25 cellular contexts compared by ENCODE assay signal in genomic region chr1:200369706-200370105, GRCh38. TPM values are rescaled to one million over a fixed set of nuclear protein-coding genes. Genes with fewer than 3 reads are reported as not detected.
A peak's percentile ranks its signal among the peaks of the same experiment; 100 is the strongest.
DNase-seq lines count a peak whose midpoint lies in the region; ATAC-seq, FAIRE-seq and TF ChIP-seq lines count a peak whose summit lies in the region.
"Had no signal": no experiment of that assay in that cellular context is flagged by ENCODE, and none has a peak within 500 bp of the region (broad histone marks: within the 10 kb centered on the region; RNA-seq: fewer than 3 reads in every experiment).

No MANE protein-coding gene starts in this region.

- peak overlapping the region; percentile 52 for H3K4ac ChIP-seq in mesendoderm (ENCODE audit: low read depth, low read length)

- peaks cover 64% of the 10 kb centered on the region for H3K4me1 Mint-ChIP-seq in astrocyte (ENCODE audit: low read depth, unreplicated experiment)
- no peaks in the 10 kb centered on the region for H3K4me1 Mint-ChIP-seq in activated T-cell treated with anti-CD3 and anti-CD28 coated beads, Interleukin-2, amount 50 U/mL, for 4 hours (ENCODE audit: low read depth)

- H3K27me3 ChIP-seq in astrocyte (ENCODE audit: insufficient read depth, low read length) (no peaks in the 10 kb centered on the region), mesendoderm (ENCODE audit: insufficient read depth, low read length, poor library complexity) (no peaks in the 10 kb centered on the region)
- H3K27me3 ChIP-seq: left lung, SJCRH30, stomach, tibial artery had no signal

- H3K79me1 ChIP-seq in mesendoderm (ENCODE audit: low read length): no peaks in the 10 kb centered on the region

- DNase-seq in DMS53 treated with DMSO at 0.1 percent for 48 hours (lab: John Stamatoyannopoulos, UW; ENCODE audit: unreplicated experiment): peak; percentile 90
- peak; percentile 26 for DNase-seq in LNCaP clone FGC (ENCODE audit: low read depth)
- DNase-seq in astrocyte (ENCODE audit: low read depth): no peak
- no peak for DNase-seq in mesendoderm
- no peak for DNase-seq in activated T-cell treated with anti-CD3 and anti-CD28 coated beads, Interleukin-2, amount 50 U/mL, for 1 hour
- no peak for DNase-seq in activated T-cell treated with anti-CD3 and anti-CD28 coated beads, Interleukin-2, amount 50 U/mL, for 4 hours
- DNase-seq in NCI-H2171 (lab: John Stamatoyannopoulos, UW): no peak
- DNase-seq: activated effector memory CD4-positive, alpha-beta T cell treated with anti-CD3 and anti-CD28 coated beads, Interleukin-2, amount 50 U/mL, for 16 hours; activated T-cell treated with anti-CD3 and anti-CD28 coated beads for 4 hours; cerebellar nuclear complex; EL; left lung; naive thymus-derived CD4-positive, alpha-beta T cell; SJCRH30; small intestine; stimulated activated CD4-positive, alpha-beta T cell treated with anti-CD3 and anti-CD28 coated beads, Interleukin-1b, Interleukin-23, amount 100 ng/mL, for 48 hours; stomach; T-helper 1 cell; tibial artery had no signal

- no peak overlapping the region for H3K27ac ChIP-seq in astrocyte (ENCODE audit: low read depth, low read length)
- no peak overlapping the region for H3K27ac ChIP-seq in mesendoderm (ENCODE audit: low read depth, low read length)
- H3K27ac ChIP-seq: left lung, SJCRH30, stomach, tibial artery had no signal

- H3K4me2 ChIP-seq in astrocyte (ENCODE audit: low read length) (no peak overlapping the region), mesendoderm (ENCODE audit: low read length) (no peak overlapping the region)

- H3K79me2 ChIP-seq in astrocyte (ENCODE audit: insufficient read depth, low read length) (no peaks in the 10 kb centered on the region), mesendoderm (ENCODE audit: control insufficient read depth, insufficient read depth, low read length) (no peaks in the 10 kb centered on the region)

- peak overlapping the region; percentile 45 for H3K4me3 Mint-ChIP-seq in astrocyte (ENCODE audit: unreplicated experiment)
- H3K4me3 Mint-ChIP-seq in activated T-cell treated with anti-CD3 and anti-CD28 coated beads, Interleukin-2, amount 50 U/mL, for 4 hours: no peak overlapping the region
- H3K4me3 Mint-ChIP-seq: CD14-positive monocyte; mesothelial cell of epicardium; naive thymus-derived CD4-positive, alpha-beta T cell had no signal

- no peak overlapping the region for H2AK5ac ChIP-seq in mesendoderm (ENCODE audit: low read length)

- H3K4me3 ChIP-seq in LNCaP clone FGC (ENCODE audit: low read depth, low read length): no peak overlapping the region
- H3K4me3 ChIP-seq in astrocyte (ENCODE audit: insufficient read depth, low read depth, low read length): no peak overlapping the region
- no peak overlapping the region for H3K4me3 ChIP-seq in mesendoderm (ENCODE audit: low read length)
- H3K4me3 ChIP-seq: left lung, SJCRH30, stomach, tibial artery had no signal

- H2BK5ac ChIP-seq in mesendoderm (ENCODE audit: low read length): no peak overlapping the region

- 100% methylated on average over 1 of the region's 2 CpGs for WGBS in mesendoderm (ENCODE audit: extremely low coverage, insufficient coverage, low lambda C conversion rate)

- TF ChIP-seq CTCF in LNCaP clone FGC (IDR thresholded peaks at IDR 0.05; ENCODE audit: control insufficient read depth, extremely low read depth, insufficient read depth): no peak
- no peak for TF ChIP-seq CTCF in astrocyte (IDR thresholded peaks at IDR 0.05; ENCODE audit: insufficient read depth, low read depth, low read length)

- no peak overlapping the region for H3K23ac ChIP-seq in mesendoderm (ENCODE audit: low read length)

- no peaks in the 10 kb centered on the region for H4K20me1 ChIP-seq in astrocyte (ENCODE audit: insufficient read depth, low read length)

- FAIRE-seq in astrocyte (lab: Jason Lieb, UNC): no peak
- FAIRE-seq: endothelial cell of umbilical vein, GM12891, small intestine, TTC549 had no signal

- no peak overlapping the region for H2BK120ac ChIP-seq in mesendoderm (ENCODE audit: low read depth, low read length)

- H3K36me3 ChIP-seq in astrocyte (ENCODE audit: insufficient read depth, low read length): peaks cover 3% of the 10 kb centered on the region
- H3K36me3 ChIP-seq in mesendoderm (ENCODE audit: control insufficient read depth, insufficient read depth, low read length): no peaks in the 10 kb centered on the region
- H3K36me3 ChIP-seq: left lung, SJCRH30, stomach, tibial artery had no signal

- H3K4me1 ChIP-seq in astrocyte (ENCODE audit: insufficient read depth, low read length): peaks cover 53% of the 10 kb centered on the region
- peaks cover 8% of the 10 kb centered on the region for H3K4me1 ChIP-seq in mesendoderm (ENCODE audit: control insufficient read depth, low read depth, low read length)
- H3K4me1 ChIP-seq: SJCRH30, tibial artery had no signal

- no peak overlapping the region for H3K18ac ChIP-seq in mesendoderm (ENCODE audit: low read length)

- H3K9me3 ChIP-seq in astrocyte (ENCODE audit: insufficient read depth, low read depth, low read length): no peaks in the 10 kb centered on the region
- H3K9me3 ChIP-seq: left lung, SJCRH30, stomach, tibial artery had no signal

- H2AFZ ChIP-seq in astrocyte (ENCODE audit: low read depth, low read length): no peak overlapping the region

- no peaks in the 10 kb centered on the region for H3K27me3 Mint-ChIP-seq in astrocyte (ENCODE audit: low read depth, unreplicated experiment)
- no peaks in the 10 kb centered on the region for H3K27me3 Mint-ChIP-seq in activated T-cell treated with anti-CD3 and anti-CD28 coated beads, Interleukin-2, amount 50 U/mL, for 4 hours (ENCODE audit: low read depth)

- H3K36me3 Mint-ChIP-seq in astrocyte (ENCODE audit: low read depth, unreplicated experiment): no peaks in the 10 kb centered on the region
- H3K36me3 Mint-ChIP-seq in activated T-cell treated with anti-CD3 and anti-CD28 coated beads, Interleukin-2, amount 50 U/mL, for 4 hours (ENCODE audit: insufficient read depth): peaks cover 11% of the 10 kb centered on the region
- H3K36me3 Mint-ChIP-seq: mesothelial cell of epicardium had no signal

- peak overlapping the region; percentile 2 for H3K27ac Mint-ChIP-seq in astrocyte (ENCODE audit: unreplicated experiment)
- H3K27ac Mint-ChIP-seq: mesothelial cell of epicardium had no signal

- H3K9me3 Mint-ChIP-seq in astrocyte (ENCODE audit: unreplicated experiment): no peaks in the 10 kb centered on the region
- H3K9me3 Mint-ChIP-seq in activated T-cell treated with anti-CD3 and anti-CD28 coated beads, Interleukin-2, amount 50 U/mL, for 4 hours: no peaks in the 10 kb centered on the region
- H3K9me3 Mint-ChIP-seq: CD14-positive monocyte; mesothelial cell of epicardium; naive thymus-derived CD4-positive, alpha-beta T cell had no signal

- H3K9ac ChIP-seq in astrocyte (ENCODE audit: low read length) (no peak overlapping the region), mesendoderm (ENCODE audit: low read length) (no peak overlapping the region)

- H4K5ac ChIP-seq in mesendoderm (ENCODE audit: low read length): no peak overlapping the region

- H4K8ac ChIP-seq in mesendoderm (ENCODE audit: low read depth, low read length): no peak overlapping the region

- no peak overlapping the region for H3K56ac ChIP-seq in mesendoderm (ENCODE audit: low read length)

- no peak overlapping the region for H2BK15ac ChIP-seq in mesendoderm (replicated peaks; ENCODE audit: low read depth)

- no peak for ATAC-seq in GM19328 (IDR thresholded peaks at IDR 0.05; ENCODE audit: unreplicated experiment)
- no peak for ATAC-seq in activated T-cell treated with anti-CD3 and anti-CD28 coated beads, Interleukin-2, amount 50 U/mL, for 4 hours
- ATAC-seq: left lung; naive thymus-derived CD4-positive, alpha-beta T cell had no signal

RNA-seq across cellular contexts. Expression of gene ZNF281, which starts 40.1 kb away (rescaled TPM):
- total RNA-seq in astrocyte: 36.2 and 39.3 TPM in 2 replicates
- polyA plus RNA-seq in mesendoderm (2013, experiment 1 of 2): 40.8 TPM
- 40.3 TPM for polyA plus RNA-seq in mesendoderm (2013, experiment 2 of 2)
- 10 to 100 TPM; 14.2 to 19.5 (median 19.3) TPM for total RNA-seq in activated T-cell treated with anti-CD3 and anti-CD28 coated beads, Interleukin-2, amount 50 U/mL, for 4 hours

Comparison
In these comparisons a context has a peak if more than half of its experiments do, and no peak if none do; other contexts are left out.
1. DNase-seq: peak in DMS53 treated with DMSO at 0.1 percent for 48 hours (single experiment) and LNCaP clone FGC (single experiment); none in astrocyte (single experiment), mesendoderm (single experiment), activated T-cell treated with anti-CD3 and anti-CD28 coated beads, Interleukin-2, amount 50 U/mL, for 1 hour (single experiment), activated T-cell treated with anti-CD3 and anti-CD28 coated beads, Interleukin-2, amount 50 U/mL, for 4 hours (single experiment) and NCI-H2171 (single experiment).